In the genomic region with DNA sequence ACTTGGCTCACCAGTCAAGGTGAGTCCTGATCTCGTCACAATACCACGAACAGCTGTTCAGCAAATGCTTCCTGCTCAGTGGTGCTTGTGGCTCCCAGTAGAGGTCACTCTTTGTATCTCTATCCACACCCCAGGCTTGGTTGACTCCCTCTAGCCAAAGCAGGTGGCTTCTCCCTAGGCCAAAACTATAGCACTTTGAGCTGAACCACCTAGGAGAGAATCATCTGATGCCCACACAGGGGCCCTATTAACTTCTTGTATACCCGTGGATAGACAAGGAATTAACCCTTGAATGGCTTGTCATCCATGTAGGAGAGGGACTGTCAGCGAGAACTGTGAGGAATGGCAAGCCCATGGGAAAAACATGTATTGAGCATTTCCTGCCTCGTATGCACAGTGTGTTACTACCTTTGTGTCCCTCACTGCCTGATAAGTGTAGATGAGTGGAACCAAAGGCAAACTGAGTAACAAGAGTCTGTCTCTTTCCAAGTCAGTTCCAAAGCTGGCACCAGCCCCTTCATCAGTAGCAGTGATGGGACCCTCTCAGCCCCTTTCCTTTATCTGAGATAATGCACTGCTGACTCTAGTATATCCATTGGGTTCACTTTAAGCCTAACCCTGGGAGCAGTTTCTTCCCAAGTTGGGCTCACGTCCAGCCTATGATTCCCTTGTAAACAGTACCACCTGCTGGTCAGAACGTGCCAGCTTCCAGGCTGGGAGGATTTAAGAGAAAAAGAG, we compare ENCODE assay signal across 9 cellular contexts. TPM values are rescaled to one million over a fixed set of nuclear protein-coding genes. Genes with fewer than 3 reads are reported as not detected.
A peak's percentile ranks its signal among the peaks of the same experiment; 100 is the strongest.
DNase-seq lines count a peak whose midpoint lies in the region; ATAC-seq, FAIRE-seq and TF ChIP-seq lines count a peak whose summit lies in the region.
"Had no signal": no experiment of that assay in that cellular context is flagged by ENCODE, and none has a peak within 500 bp of the region (broad histone marks: within the 10 kb centered on the region; RNA-seq: fewer than 3 reads in every experiment).

No MANE protein-coding gene starts in this region.

- WGBS in H9 (ENCODE audit: extremely low coverage, insufficient read length, low lambda C conversion rate): no CpG with 5 or more reads among the region's 7 CpGs
- WGBS in body of pancreas, 2 donors: 11 to 14% methylated on average over 7 of the region's 7 CpGs
- 17 to 20% (median 20%) methylated on average over 7 of the region's 7 CpGs for WGBS in small intestine, 3 donors

- no peaks in the 10 kb centered on the region; the same call in 1 of the 2 replicates for H3K79me2 ChIP-seq in H9 (ENCODE audit: insufficient read depth, low read length)

- no peak overlapping the region for H2BK120ac ChIP-seq in H9 (ENCODE audit: low read depth, low read length, poor library complexity, severe bottlenecking)

- H3K9me3 Mint-ChIP-seq in H9: no peaks in the 10 kb centered on the region

- no peak overlapping the region for H3K9ac ChIP-seq in H9 (ENCODE audit: extremely low read depth, insufficient read length, low read length)

- no peak overlapping the region for H3K4ac ChIP-seq in H9 (ENCODE audit: low read depth, low read length)

- H3K9me3 ChIP-seq in H9 (ENCODE audit: control insufficient read depth, low read depth, low read length) (no peaks in the 10 kb centered on the region), body of pancreas (no peaks in the 10 kb centered on the region), small intestine (ENCODE audit: control insufficient read depth, low read depth) (no peaks in the 10 kb centered on the region)

- H3K36me3 Mint-ChIP-seq in H9 (ENCODE audit: insufficient read depth in 1 of 3, low read depth in 3 of 3): peaks cover 4 to 26% (median 17%) of the 10 kb centered on the region in 3 experiments; a peak in 6 of 7 replicates

- H4K91ac ChIP-seq in H9 (ENCODE audit: insufficient read length, low read depth, low read length): no peak overlapping the region

- H4K8ac ChIP-seq in H9 (replicated peaks; ENCODE audit: insufficient read length, low read depth, low read length): no peak overlapping the region

- H4K20me1 ChIP-seq in H9 (ENCODE audit: control insufficient read depth, insufficient read depth, insufficient read length): no peaks in the 10 kb centered on the region

- H3K4me3 ChIP-seq in body of pancreas (no peak overlapping the region), small intestine (ENCODE audit: low read depth in 1 of 2, low read length in 2 of 2) (no peak overlapping the region)

- no peak overlapping the region for H2AK5ac ChIP-seq in H9 (ENCODE audit: insufficient read length, low read length)

- H3T11ph ChIP-seq in H9 (ENCODE audit: low read length): no peak overlapping the region

- H3K27ac Mint-ChIP-seq in H9: peak overlapping the region in 1 of 3 experiments; percentile 69; a peak in 2 of 7 replicates

- no peak overlapping the region for H3K18ac ChIP-seq in H9 (ENCODE audit: insufficient read length, low read depth, low read length)

- H3K27me3 ChIP-seq in H9 (ENCODE audit: insufficient read depth, low read length) (no peaks in the 10 kb centered on the region), body of pancreas (no peaks in the 10 kb centered on the region), small intestine (ENCODE audit: control insufficient read depth in 2 of 2, insufficient read depth in 2 of 2, low read length in 2 of 2) (no peaks in the 10 kb centered on the region)

- H3K4me2 ChIP-seq in H9 (ENCODE audit: insufficient read depth, insufficient read length, low read length): no peak overlapping the region

- H3K36me3 ChIP-seq in body of pancreas (replicated peaks in 1 of 2; ENCODE audit: insufficient read depth in 1 of 2, low read depth in 2 of 2) (no peaks in the 10 kb centered on the region), small intestine (ENCODE audit: control insufficient read depth in 2 of 2, insufficient read depth in 2 of 2, low read length in 2 of 2) (peaks cover 5 to 16% of the 10 kb centered on the region in 2 donors)

- intact Hi-C loops in body of pancreas (cut with DNase I): loop anchor here (5.0 kb wide), 2 partner anchors 137 to 202 kb away; no protein-coding TSS in a partner anchor

- DNase-seq in DMS 273 treated with DMSO at 0.1 percent for 48 hours (lab: John Stamatoyannopoulos, UW) (peak; percentile 50), H9 (peak; percentile 72), NCI-H187 treated with DMSO at 0.1 percent for 48 hours (lab: John Stamatoyannopoulos, UW) (peak; percentile 5), T-helper 9 cell (peak; percentile 31), body of pancreas (peak; percentile 77 to 86 (median 84)), iPS DF 19.7 (ENCODE audit: low read depth, low spot score) (peak; percentile 45), small intestine (peak; percentile 84)

- no peaks in the 10 kb centered on the region for H3K27me3 Mint-ChIP-seq in H9 (ENCODE audit: low read depth)
- H3K27me3 Mint-ChIP-seq: activated naive CD8-positive, alpha-beta T cell had no signal

- no peak overlapping the region for H3K23ac ChIP-seq in H9 (ENCODE audit: insufficient read length, low read depth, low read length)

- no peak overlapping the region for H2BK12ac ChIP-seq in H9 (ENCODE audit: insufficient read length, low read depth, low read length)

- no peak overlapping the region for H2AFZ ChIP-seq in H9 (ENCODE audit: low read length)

- H3K4me1 Mint-ChIP-seq in H9: peaks cover 36 to 51% of the 10 kb centered on the region in 2 experiments

- ATAC-seq in body of pancreas (peak; percentile 91), HG03108 (IDR thresholded peaks at IDR 0.05; ENCODE audit: unreplicated experiment) (no peak)

- no peak overlapping the region for H2BK20ac ChIP-seq in H9 (ENCODE audit: low read depth, low read length, poor library complexity, severe bottlenecking)

- H3K14ac ChIP-seq in H9 (ENCODE audit: insufficient read depth, low read length): no peak overlapping the region

- no peak overlapping the region for H2BK5ac ChIP-seq in H9 (ENCODE audit: insufficient read length, low read length)

- no peak overlapping the region for H3K27ac ChIP-seq in H9 (ENCODE audit: insufficient read length, low read depth, low read length)
- H3K27ac ChIP-seq in body of pancreas: peak overlapping the region in 3 of 4 donors; percentile 26 to 54 (median 34)
- peak overlapping the region; percentile 61 to 77 for H3K27ac ChIP-seq in small intestine (ENCODE audit: low read depth in 1 of 2, low read length in 1 of 2)

- no peak for FAIRE-seq in small intestine (lab: Jason Lieb, UNC)

- H3K79me1 ChIP-seq in H9 (ENCODE audit: insufficient read depth, low read depth, low read length, poor library complexity, severe bottlenecking): no peaks in the 10 kb centered on the region

- no peak overlapping the region for H3K4me3 Mint-ChIP-seq in H9
- H3K4me3 Mint-ChIP-seq: activated naive CD8-positive, alpha-beta T cell had no signal

- no peaks in the 10 kb centered on the region for H3K23me2 ChIP-seq in H9 (ENCODE audit: insufficient read length, low read depth, low read length, poor library complexity, severe bottlenecking)

- no peak for TF ChIP-seq POLR2A in body of pancreas (IDR thresholded peaks at IDR 0.05)

- H3K4me1 ChIP-seq in H9 (ENCODE audit: insufficient read depth, low read length): no peaks in the 10 kb centered on the region
- H3K4me1 ChIP-seq in body of pancreas: peaks cover 19% of the 10 kb centered on the region
- H3K4me1 ChIP-seq in small intestine (ENCODE audit: control insufficient read depth in 2 of 2, insufficient read depth in 1 of 2, low read depth in 1 of 2, low read length in 1 of 2): peaks cover 0 to 6% of the 10 kb centered on the region in 2 donors

- H4K5ac ChIP-seq in H9 (ENCODE audit: insufficient read length, low read depth, low read length): no peak overlapping the region

- peak; percentile 98 for TF ChIP-seq CTCF in H9 (conservative IDR thresholded peaks at IDR 0.05)
- TF ChIP-seq CTCF in body of pancreas (IDR thresholded peaks at IDR 0.05): peak; percentile 58 to 95 (median 88)

- no peak overlapping the region for H2BK15ac ChIP-seq in H9 (ENCODE audit: low read depth, low read length)

- H3K56ac ChIP-seq in H9 (ENCODE audit: insufficient read length, low read depth, low read length): no peak overlapping the region

RNA-seq across cellular contexts. Expression of gene EIF2S2, which starts 42.5 kb away (rescaled TPM):
- total RNA-seq in H9 (2021): 188 and 189 TPM in 2 replicates
- total RNA-seq in body of pancreas: 10 to 100 TPM; 22.6 to 40.2 TPM
- polyA plus RNA-seq in small intestine: 10 to 100 TPM; 41.4 to 93.5 (median 62.7) TPM

Comparison
In these comparisons a context has a peak if more than half of its experiments do, and no peak if none do; other contexts are left out.
1. DNase-seq: peak in every context shown above with its lines; median percentile 84 in body of pancreas; 84 in small intestine; 72 in H9; 50 in DMS 273 treated with DMSO at 0.1 percent for 48 hours; 45 in iPS DF 19.7; 31 in T-helper 9 cell; 5 in NCI-H187 treated with DMSO at 0.1 percent for 48 hours.